Comparison of ENCODE assay signal across 2 cellular contexts in the genomic region with DNA sequence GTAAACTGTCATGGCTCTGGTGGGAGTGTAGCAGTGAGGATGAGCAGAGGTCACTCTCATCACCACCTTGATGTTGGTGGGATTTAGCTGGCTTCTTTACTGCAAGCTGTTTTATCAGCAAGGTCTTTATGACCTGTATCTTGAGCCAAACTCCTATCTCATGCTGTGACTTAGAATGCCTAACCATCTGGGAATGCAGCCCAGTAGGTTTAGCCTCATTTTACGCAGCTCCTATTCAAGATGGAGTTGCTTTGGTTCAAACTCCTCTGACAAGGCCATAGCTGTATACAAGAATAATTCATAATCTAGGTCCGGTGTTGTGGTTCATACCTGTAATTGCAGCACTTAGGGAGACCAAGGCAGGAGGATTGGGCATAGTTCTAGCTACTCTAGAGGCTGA.
TF ChIP-seq lines count a peak whose summit lies in the region.

No MANE protein-coding gene starts in this region.

TF ChIP-seq in GM23338, 12 proteins besides CTCF, POLR2A, EP300 and RAD21 (continues in another document):
- TF ChIP-seq, protein P1, sequence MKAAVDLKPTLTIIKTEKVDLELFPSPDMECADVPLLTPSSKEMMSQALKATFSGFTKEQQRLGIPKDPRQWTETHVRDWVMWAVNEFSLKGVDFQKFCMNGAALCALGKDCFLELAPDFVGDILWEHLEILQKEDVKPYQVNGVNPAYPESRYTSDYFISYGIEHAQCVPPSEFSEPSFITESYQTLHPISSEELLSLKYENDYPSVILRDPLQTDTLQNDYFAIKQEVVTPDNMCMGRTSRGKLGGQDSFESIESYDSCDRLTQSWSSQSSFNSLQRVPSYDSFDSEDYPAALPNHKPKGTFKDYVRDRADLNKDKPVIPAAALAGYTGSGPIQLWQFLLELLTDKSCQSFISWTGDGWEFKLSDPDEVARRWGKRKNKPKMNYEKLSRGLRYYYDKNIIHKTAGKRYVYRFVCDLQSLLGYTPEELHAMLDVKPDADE (IDR thresholded peaks at IDR 0.05): no peak
- no peak for TF ChIP-seq STAT1 (IDR thresholded peaks at IDR 0.05; ENCODE audit: unreplicated experiment)
- no peak for TF ChIP-seq POLR2AphosphoS5 (IDR thresholded peaks at IDR 0.05; ENCODE audit: low read depth)
- no peak for TF ChIP-seq EZH2phosphoT487 (IDR thresholded peaks at IDR 0.05; ENCODE audit: unreplicated experiment)
- TF ChIP-seq NANOG (IDR thresholded peaks at IDR 0.05; ENCODE audit: borderline replicate concordance): no peak
- TF ChIP-seq, protein P2, sequence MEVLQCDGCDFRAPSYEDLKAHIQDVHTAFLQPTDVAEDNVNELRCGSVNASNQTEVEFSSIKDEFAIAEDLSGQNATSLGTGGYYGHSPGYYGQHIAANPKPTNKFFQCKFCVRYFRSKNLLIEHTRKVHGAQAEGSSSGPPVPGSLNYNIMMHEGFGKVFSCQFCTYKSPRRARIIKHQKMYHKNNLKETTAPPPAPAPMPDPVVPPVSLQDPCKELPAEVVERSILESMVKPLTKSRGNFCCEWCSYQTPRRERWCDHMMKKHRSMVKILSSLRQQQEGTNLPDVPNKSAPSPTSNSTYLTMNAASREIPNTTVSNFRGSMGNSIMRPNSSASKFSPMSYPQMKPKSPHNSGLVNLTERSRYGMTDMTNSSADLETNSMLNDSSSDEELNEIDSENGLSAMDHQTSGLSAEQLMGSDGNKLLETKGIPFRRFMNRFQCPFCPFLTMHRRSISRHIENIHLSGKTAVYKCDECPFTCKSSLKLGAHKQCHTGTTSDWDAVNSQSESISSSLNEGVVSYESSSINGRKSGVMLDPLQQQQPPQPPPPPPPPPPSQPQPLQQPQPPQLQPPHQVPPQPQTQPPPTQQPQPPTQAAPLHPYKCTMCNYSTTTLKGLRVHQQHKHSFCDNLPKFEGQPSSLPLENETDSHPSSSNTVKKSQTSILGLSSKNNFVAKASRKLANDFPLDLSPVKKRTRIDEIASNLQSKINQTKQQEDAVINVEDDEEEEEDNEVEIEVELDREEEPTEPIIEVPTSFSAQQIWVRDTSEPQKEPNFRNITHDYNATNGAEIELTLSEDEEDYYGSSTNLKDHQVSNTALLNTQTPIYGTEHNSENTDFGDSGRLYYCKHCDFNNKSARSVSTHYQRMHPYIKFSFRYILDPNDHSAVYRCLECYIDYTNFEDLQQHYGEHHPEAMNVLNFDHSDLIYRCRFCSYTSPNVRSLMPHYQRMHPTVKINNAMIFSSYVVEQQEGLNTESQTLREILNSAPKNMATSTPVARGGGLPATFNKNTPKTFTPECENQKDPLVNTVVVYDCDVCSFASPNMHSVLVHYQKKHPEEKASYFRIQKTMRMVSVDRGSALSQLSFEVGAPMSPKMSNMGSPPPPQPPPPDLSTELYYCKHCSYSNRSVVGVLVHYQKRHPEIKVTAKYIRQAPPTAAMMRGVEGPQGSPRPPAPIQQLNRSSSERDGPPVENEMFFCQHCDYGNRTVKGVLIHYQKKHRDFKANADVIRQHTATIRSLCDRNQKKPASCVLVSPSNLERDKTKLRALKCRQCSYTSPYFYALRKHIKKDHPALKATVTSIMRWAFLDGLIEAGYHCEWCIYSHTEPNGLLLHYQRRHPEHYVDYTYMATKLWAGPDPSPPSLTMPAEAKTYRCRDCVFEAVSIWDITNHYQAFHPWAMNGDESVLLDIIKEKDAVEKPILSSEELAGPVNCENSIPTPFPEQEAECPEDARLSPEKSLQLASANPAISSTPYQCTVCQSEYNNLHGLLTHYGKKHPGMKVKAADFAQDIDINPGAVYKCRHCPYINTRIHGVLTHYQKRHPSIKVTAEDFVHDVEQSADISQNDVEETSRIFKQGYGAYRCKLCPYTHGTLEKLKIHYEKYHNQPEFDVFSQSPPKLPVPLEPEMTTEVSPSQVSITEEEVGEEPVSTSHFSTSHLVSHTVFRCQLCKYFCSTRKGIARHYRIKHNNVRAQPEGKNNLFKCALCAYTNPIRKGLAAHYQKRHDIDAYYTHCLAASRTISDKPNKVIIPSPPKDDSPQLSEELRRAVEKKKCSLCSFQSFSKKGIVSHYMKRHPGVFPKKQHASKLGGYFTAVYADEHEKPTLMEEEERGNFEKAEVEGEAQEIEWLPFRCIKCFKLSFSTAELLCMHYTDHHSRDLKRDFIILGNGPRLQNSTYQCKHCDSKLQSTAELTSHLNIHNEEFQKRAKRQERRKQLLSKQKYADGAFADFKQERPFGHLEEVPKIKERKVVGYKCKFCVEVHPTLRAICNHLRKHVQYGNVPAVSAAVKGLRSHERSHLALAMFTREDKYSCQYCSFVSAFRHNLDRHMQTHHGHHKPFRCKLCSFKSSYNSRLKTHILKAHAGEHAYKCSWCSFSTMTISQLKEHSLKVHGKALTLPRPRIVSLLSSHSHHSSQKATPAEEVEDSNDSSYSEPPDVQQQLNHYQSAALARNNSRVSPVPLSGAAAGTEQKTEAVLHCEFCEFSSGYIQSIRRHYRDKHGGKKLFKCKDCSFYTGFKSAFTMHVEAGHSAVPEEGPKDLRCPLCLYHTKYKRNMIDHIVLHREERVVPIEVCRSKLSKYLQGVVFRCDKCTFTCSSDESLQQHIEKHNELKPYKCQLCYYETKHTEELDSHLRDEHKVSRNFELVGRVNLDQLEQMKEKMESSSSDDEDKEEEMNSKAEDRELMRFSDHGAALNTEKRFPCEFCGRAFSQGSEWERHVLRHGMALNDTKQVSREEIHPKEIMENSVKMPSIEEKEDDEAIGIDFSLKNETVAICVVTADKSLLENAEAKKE (CRISPR knock-in tag; IDR thresholded peaks at IDR 0.05): no peak
- no peak for TF ChIP-seq CREB1 (CRISPR knock-in tag; IDR thresholded peaks at IDR 0.05; ENCODE audit: low read depth)
- TF ChIP-seq EZH2 (IDR thresholded peaks at IDR 0.05; ENCODE audit: low read depth, unreplicated experiment): no peak
- no peak for TF ChIP-seq ZNF114 (CRISPR knock-in tag; IDR thresholded peaks at IDR 0.05)
- TF ChIP-seq JUNB (IDR thresholded peaks at IDR 0.05; ENCODE audit: unreplicated experiment): no peak

TF ChIP-seq in endothelial cell of umbilical vein, 7 proteins besides CTCF, POLR2A, EP300 and RAD21 (continued from another document):
- TF ChIP-seq EZH2 (IDR thresholded peaks at IDR 0.05; ENCODE audit: borderline replicate concordance, low read depth, low read length, severe bottlenecking) (no peak), POLR2AphosphoS5 (IDR thresholded peaks at IDR 0.05; ENCODE audit: insufficient read depth, low read depth, low read length) (no peak), GATA2 (IDR thresholded peaks at IDR 0.05; ENCODE audit: insufficient read depth, insufficient read length, low read depth, low read length) (no peak), MYC (IDR thresholded peaks at IDR 0.05; ENCODE audit: low read depth, low read length) (no peak)
- TF ChIP-seq, protein P3, sequence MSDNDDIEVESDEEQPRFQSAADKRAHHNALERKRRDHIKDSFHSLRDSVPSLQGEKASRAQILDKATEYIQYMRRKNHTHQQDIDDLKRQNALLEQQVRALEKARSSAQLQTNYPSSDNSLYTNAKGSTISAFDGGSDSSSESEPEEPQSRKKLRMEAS (IDR thresholded peaks at IDR 0.05; ENCODE audit: insufficient read depth, insufficient read length): no peak
